19 cellular contexts compared by ENCODE assay signal in the genomic region with DNA sequence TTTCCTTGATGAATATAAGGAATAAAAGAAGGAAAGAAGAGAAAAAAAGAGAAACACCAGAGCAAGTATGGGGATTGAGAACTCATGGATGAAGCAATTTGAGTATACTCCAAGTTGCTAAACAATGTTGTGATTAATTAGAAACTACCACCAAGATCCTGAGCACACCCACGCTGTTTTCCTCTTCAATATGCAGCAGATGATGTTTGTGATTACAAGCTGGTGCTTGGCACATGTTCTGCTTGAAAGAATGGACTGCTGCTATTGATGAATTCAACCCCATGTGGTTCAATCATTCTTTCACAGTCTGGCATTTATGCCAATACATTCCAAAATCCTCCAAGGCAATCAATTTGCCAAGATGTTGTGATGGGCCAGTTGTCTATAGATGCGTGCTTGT.
"Had no signal": no experiment of that assay in that cellular context is flagged by ENCODE, and none has a peak within 500 bp of the region (broad histone marks: within the 10 kb centered on the region; RNA-seq: fewer than 3 reads in every experiment).

No MANE protein-coding gene starts in this region.

- H3K9me3 Mint-ChIP-seq: endodermal cell; memory B cell; naive B cell; natural killer cell treated with Interleukin-12 subunit alpha and Interleukin-12 subunit beta and Interleukin-15 and Interleukin-18, amount 100 ng/mL, for 72 hours; neural crest cell; stimulated activated naive B cell treated with anti-CD40 and anti-IgM and Interleukin-4, amounts not matched to agents 10 μg/mL and 1 μg/mL and 100 μg/mL, for 72 hours; stimulated activated naive CD8-positive, alpha-beta T cell treated with anti-CD3 and anti-CD28 coated beads, Interleukin-15, Interleukin-2, amounts not matched to agents 100 ng/mL and 50 ng/mL, for 24 hours had no signal

- H3K27ac Mint-ChIP-seq: endodermal cell; memory B cell; natural killer cell treated with Interleukin-12 subunit alpha and Interleukin-12 subunit beta and Interleukin-15 and Interleukin-18, amount 100 ng/mL, for 72 hours; stimulated activated naive B cell treated with anti-CD40 and anti-IgM and Interleukin-4, amounts not matched to agents 10 μg/mL and 1 μg/mL and 100 μg/mL, for 72 hours; stimulated activated naive CD8-positive, alpha-beta T cell treated with anti-CD3 and anti-CD28 coated beads, Interleukin-15, Interleukin-2, amounts not matched to agents 100 ng/mL and 50 ng/mL, for 24 hours had no signal

- H3K4me1 Mint-ChIP-seq: memory B cell; naive B cell; neural crest cell; stimulated activated naive B cell treated with anti-CD40 and anti-IgM and Interleukin-4, amounts not matched to agents 10 μg/mL and 1 μg/mL and 100 μg/mL, for 72 hours had no signal

- H3K27me3 Mint-ChIP-seq: memory B cell; naive B cell; natural killer cell treated with Interleukin-12 subunit alpha and Interleukin-12 subunit beta and Interleukin-15 and Interleukin-18, amount 100 ng/mL, for 72 hours; stimulated activated naive B cell treated with anti-CD40 and anti-IgM and Interleukin-4, amounts not matched to agents 10 μg/mL and 1 μg/mL and 100 μg/mL, for 72 hours; stimulated activated naive CD8-positive, alpha-beta T cell treated with anti-CD3 and anti-CD28 coated beads, Interleukin-15, Interleukin-2, amounts not matched to agents 100 ng/mL and 50 ng/mL, for 24 hours had no signal

- ATAC-seq: esophagus mucosa; mucosa of descending colon; natural killer cell treated with Interleukin-12 subunit alpha and Interleukin-12 subunit beta and Interleukin-15 and Interleukin-18, amount 100 ng/mL, for 72 hours; pancreas; stimulated activated naive B cell treated with anti-CD40 and anti-IgM and Interleukin-4, amounts not matched to agents 10 μg/mL and 1 μg/mL and 100 μg/mL, for 72 hours had no signal

- H3K4me3 Mint-ChIP-seq: endodermal cell; memory B cell; natural killer cell treated with Interleukin-12 subunit alpha and Interleukin-12 subunit beta and Interleukin-15 and Interleukin-18, amount 100 ng/mL, for 72 hours; neural crest cell; stimulated activated naive B cell treated with anti-CD40 and anti-IgM and Interleukin-4, amounts not matched to agents 10 μg/mL and 1 μg/mL and 100 μg/mL, for 72 hours; stimulated activated naive CD8-positive, alpha-beta T cell treated with anti-CD3 and anti-CD28 coated beads, Interleukin-15, Interleukin-2, amounts not matched to agents 100 ng/mL and 50 ng/mL, for 24 hours had no signal

- H3K36me3 Mint-ChIP-seq: memory B cell; naive B cell; natural killer cell treated with Interleukin-12 subunit alpha and Interleukin-12 subunit beta and Interleukin-15 and Interleukin-18, amount 100 ng/mL, for 72 hours; stimulated activated naive B cell treated with anti-CD40 and anti-IgM and Interleukin-4, amounts not matched to agents 10 μg/mL and 1 μg/mL and 100 μg/mL, for 72 hours had no signal

- DNase-seq: dorsolateral prefrontal cortex; effector CD4-positive, alpha-beta T cell; head of caudate nucleus; kidney; naive B cell; pancreas; right lobe of liver; small intestine; stimulated activated CD4-positive, alpha-beta T cell treated with anti-CD3 and anti-CD28 coated beads, Interleukin-2, amount 100 ng/mL, for 48 hours; stimulated activated naive B cell treated with anti-CD40 and anti-IgM and Interleukin-4, amounts not matched to agents 10 μg/mL and 1 μg/mL and 100 μg/mL, for 72 hours; upper lobe of left lung; uterus had no signal
